Comparison of ENCODE assay signal across 1 cellular context in the genomic region with DNA sequence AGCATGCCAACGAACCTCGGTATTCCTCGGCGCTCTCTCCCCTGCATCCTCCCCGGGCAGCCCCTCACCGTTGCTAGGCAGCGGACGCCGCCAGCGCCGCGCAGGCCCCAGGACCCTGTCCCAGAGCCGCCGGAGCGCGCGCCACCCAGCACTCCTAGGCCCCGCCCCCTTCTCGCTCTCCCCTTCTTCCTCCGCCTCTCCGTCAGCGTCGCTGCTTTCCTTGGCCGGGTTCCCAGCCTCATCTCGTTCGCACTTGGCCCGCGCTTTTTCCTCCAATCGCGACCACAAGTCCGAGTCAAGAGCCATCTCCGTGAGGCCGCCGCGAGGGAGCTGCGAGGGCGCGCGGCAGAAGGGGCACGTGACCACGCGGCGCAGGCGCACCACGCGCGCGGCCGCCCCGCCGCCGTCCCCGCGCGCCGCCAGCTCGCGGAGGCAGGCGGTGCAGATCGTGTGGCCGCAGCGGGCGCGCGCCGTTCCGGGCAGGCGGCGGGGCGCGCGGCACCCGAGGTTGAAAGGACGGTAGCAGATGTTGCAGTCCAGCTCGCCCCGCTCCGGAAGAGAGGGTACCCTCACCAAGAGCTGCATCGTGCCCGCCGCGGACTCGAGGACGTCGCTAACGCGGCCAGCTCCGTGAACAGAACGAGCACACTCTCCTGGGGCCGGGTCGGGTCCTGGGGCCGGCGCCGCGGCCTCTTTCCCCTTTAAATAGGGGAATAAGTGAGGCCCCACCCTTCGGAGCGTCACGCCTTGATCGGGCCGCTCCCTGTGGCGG.
TF ChIP-seq lines count a peak whose summit lies in the region.

A gene (minus strand): TSS at position 679 of the 772 bp plus-strand sequence. CDS start 94 bp downstream, at position 585.

TF ChIP-seq in GM12878, 131 proteins besides CTCF, POLR2A, EP300 and RAD21 (continued from another document):
- TF ChIP-seq, protein P1, sequence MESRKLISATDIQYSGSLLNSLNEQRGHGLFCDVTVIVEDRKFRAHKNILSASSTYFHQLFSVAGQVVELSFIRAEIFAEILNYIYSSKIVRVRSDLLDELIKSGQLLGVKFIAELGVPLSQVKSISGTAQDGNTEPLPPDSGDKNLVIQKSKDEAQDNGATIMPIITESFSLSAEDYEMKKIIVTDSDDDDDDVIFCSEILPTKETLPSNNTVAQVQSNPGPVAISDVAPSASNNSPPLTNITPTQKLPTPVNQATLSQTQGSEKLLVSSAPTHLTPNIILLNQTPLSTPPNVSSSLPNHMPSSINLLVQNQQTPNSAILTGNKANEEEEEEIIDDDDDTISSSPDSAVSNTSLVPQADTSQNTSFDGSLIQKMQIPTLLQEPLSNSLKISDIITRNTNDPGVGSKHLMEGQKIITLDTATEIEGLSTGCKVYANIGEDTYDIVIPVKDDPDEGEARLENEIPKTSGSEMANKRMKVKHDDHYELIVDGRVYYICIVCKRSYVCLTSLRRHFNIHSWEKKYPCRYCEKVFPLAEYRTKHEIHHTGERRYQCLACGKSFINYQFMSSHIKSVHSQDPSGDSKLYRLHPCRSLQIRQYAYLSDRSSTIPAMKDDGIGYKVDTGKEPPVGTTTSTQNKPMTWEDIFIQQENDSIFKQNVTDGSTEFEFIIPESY (IDR thresholded peaks at IDR 0.05) = no peak
- TF ChIP-seq, protein P2, sequence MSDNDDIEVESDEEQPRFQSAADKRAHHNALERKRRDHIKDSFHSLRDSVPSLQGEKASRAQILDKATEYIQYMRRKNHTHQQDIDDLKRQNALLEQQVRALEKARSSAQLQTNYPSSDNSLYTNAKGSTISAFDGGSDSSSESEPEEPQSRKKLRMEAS (IDR thresholded peaks at IDR 0.05; ENCODE audit: low read depth, low read length) = peak; percentile 97
- TF ChIP-seq DPF2 (IDR thresholded peaks at IDR 0.05) (peak; percentile 56; the same call in 1 of the 2 replicates), GATAD2B (conservative IDR thresholded peaks at IDR 0.05; ENCODE audit: low read depth) (peak; percentile 29; the same call in 1 of the 2 replicates), HDGF (IDR thresholded peaks at IDR 0.05) (peak; percentile 57; the same call in 1 of the 2 replicates), TCF12 (IDR thresholded peaks at IDR 0.05; ENCODE audit: low read depth, low read length) (no peak), EZH2 (IDR thresholded peaks at IDR 0.05; ENCODE audit: borderline replicate concordance, control insufficient read depth, low read depth, low read length) (no peak)
- TF ChIP-seq, protein P3, sequence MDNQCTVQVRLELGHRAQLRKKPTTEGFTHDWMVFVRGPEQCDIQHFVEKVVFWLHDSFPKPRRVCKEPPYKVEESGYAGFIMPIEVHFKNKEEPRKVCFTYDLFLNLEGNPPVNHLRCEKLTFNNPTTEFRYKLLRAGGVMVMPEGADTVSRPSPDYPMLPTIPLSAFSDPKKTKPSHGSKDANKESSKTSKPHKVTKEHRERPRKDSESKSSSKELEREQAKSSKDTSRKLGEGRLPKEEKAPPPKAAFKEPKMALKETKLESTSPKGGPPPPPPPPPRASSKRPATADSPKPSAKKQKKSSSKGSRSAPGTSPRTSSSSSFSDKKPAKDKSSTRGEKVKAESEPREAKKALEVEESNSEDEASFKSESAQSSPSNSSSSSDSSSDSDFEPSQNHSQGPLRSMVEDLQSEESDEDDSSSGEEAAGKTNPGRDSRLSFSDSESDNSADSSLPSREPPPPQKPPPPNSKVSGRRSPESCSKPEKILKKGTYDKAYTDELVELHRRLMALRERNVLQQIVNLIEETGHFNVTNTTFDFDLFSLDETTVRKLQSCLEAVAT (IDR thresholded peaks at IDR 0.05) = peak; percentile 28; the same call in 1 of the 2 replicates
